Comparison of ENCODE assay signal across 16 cellular contexts in genomic region chr3:153210660-153211059, GRCh38. TPM values are rescaled to one million over a fixed set of nuclear protein-coding genes. Genes with fewer than 3 reads are reported as not detected.
A peak's percentile ranks its signal among the peaks of the same experiment; 100 is the strongest.
DNase-seq lines count a peak whose midpoint lies in the region; ATAC-seq and TF ChIP-seq lines count a peak whose summit lies in the region.
"Had no signal": no experiment of that assay in that cellular context is flagged by ENCODE, and none has a peak within 500 bp of the region (broad histone marks: within the 10 kb centered on the region; RNA-seq: fewer than 3 reads in every experiment).

No MANE protein-coding gene starts in this region.

- no peak overlapping the region for H3K27ac ChIP-seq in CD4-positive, alpha-beta T cell (ENCODE audit: low read depth, low read length)
- H3K27ac ChIP-seq in lower lobe of right lung (no peak overlapping the region), WERI-Rb-1 (no peak overlapping the region), PC-3 (ENCODE audit: low read length) (no peak overlapping the region)
- H3K27ac ChIP-seq: hepatocyte, right lobe of liver had no signal

- H2AFZ ChIP-seq in Loucy (ENCODE audit: low read length) (peak overlapping the region; percentile 57; the same call in 1 of the 2 replicates), PC-3 (ENCODE audit: low read length) (no peak overlapping the region)
- H2AFZ ChIP-seq: hepatocyte had no signal

- H3K27ac Mint-ChIP-seq in CD4-positive, alpha-beta T cell, result peak overlapping the region; percentile 26
- peak overlapping the region; percentile 75 to 82 for H3K27ac Mint-ChIP-seq in T-cell
- H3K27ac Mint-ChIP-seq in activated naive CD4-positive, alpha-beta T cell treated with anti-CD3 and anti-CD28 coated beads, Interleukin-2, amount 10 ng/mL, durations not matched to agents 7 days and 5 days, result no peak overlapping the region
- H3K27ac Mint-ChIP-seq: activated naive CD4-positive, alpha-beta T cell treated with anti-CD3 and anti-CD28 coated beads for 36 hours had no signal

- H3K9me2 ChIP-seq in Loucy (replicated peaks; ENCODE audit: low read depth, low read length) (no peaks in the 10 kb centered on the region), PC-3 (replicated peaks; ENCODE audit: low read length) (no peaks in the 10 kb centered on the region)

- no peaks in the 10 kb centered on the region for H3K36me3 Mint-ChIP-seq in CD4-positive, alpha-beta T cell (ENCODE audit: low read depth)
- no peaks in the 10 kb centered on the region for H3K36me3 Mint-ChIP-seq in T-cell
- peaks cover 3% of the 10 kb centered on the region for H3K36me3 Mint-ChIP-seq in activated naive CD4-positive, alpha-beta T cell treated with anti-CD3 and anti-CD28 coated beads, Interleukin-2, amount 10 ng/mL, durations not matched to agents 7 days and 5 days

- ATAC-seq in CD4-positive, alpha-beta T cell (ENCODE audit: poor library complexity), result no peak
- no peak for ATAC-seq in T-cell (replicated peaks in 1 of 4)
- ATAC-seq in lower lobe of right lung, result peak; percentile 15 to 57
- ATAC-seq in PC-3, result no peak

- no peaks in the 10 kb centered on the region for H3K27me3 ChIP-seq in CD4-positive, alpha-beta T cell (ENCODE audit: control insufficient read depth, insufficient read depth, low read length)
- no peaks in the 10 kb centered on the region for H3K27me3 ChIP-seq in Loucy (ENCODE audit: insufficient read depth, low read length, poor library complexity, severe bottlenecking)
- H3K27me3 ChIP-seq in lower lobe of right lung (ENCODE audit: low read depth), result no peaks in the 10 kb centered on the region
- H3K27me3 ChIP-seq in WERI-Rb-1 (ENCODE audit: insufficient read depth, low read depth, severe bottlenecking), result no peaks in the 10 kb centered on the region
- no peaks in the 10 kb centered on the region for H3K27me3 ChIP-seq in PC-3 (ENCODE audit: low read length)
- H3K27me3 ChIP-seq: BLaER1 treated with 17β-estradiol and CSF1 and Interleukin-3, amounts not matched to agents 10 nM and 100 nM; hepatocyte; right lobe of liver had no signal

- CTCF ChIA-PET in CD4-positive, alpha-beta T cell (lab: Charles Lee), result interaction anchor here (0.6 to 1.2 kb wide), 8 partner anchors 10 to 125 kb away, joined by 3 to 5 read pairs (median 4); no protein-coding TSS in a partner anchor
- CTCF ChIA-PET in T-cell (lab: Charles Lee) (interaction anchor here (0.6 to 1.5 kb wide), 13 partner anchors 10 to 555 kb away, joined by 3 to 15 read pairs (median 5); no protein-coding TSS in a partner anchor), PC-3 (lab: Charles Lee) (no interaction called here)
- CTCF ChIA-PET in activated naive CD4-positive, alpha-beta T cell treated with anti-CD3 and anti-CD28 coated beads, Interleukin-2, amount 10 ng/mL, durations not matched to agents 7 days and 5 days (lab: Charles Lee), result no interaction called here

- intact Hi-C loops in CD4-positive, alpha-beta T cell (cut with DNase I, micrococcal nuclease), result loop anchor here in 1 of 2 experiments (1.0 kb wide), 1 partner anchor 80 kb away; no protein-coding TSS in a partner anchor
- intact Hi-C loops in lower lobe of right lung (cut with DNase I) (no loop called here), PC-3 (cut with micrococcal nuclease) (no loop called here)

- H3K4me3 ChIP-seq in Loucy (ENCODE audit: low read length, poor library complexity, severe bottlenecking) (no peak overlapping the region), lower lobe of right lung (no peak overlapping the region), WERI-Rb-1 (ENCODE audit: low read depth, low read length) (no peak overlapping the region), PC-3 (ENCODE audit: low read length) (no peak overlapping the region)
- H3K4me3 ChIP-seq: BLaER1 treated with 17β-estradiol and CSF1 and Interleukin-3, amounts not matched to agents 10 nM and 100 nM; hepatocyte; left ventricle myocardium inferior; right lobe of liver had no signal

- H3K4me1 ChIP-seq in Loucy (ENCODE audit: insufficient read depth, low read length, poor library complexity, severe bottlenecking), result peaks cover 3% of the 10 kb centered on the region
- peaks cover 11% of the 10 kb centered on the region for H3K4me1 ChIP-seq in lower lobe of right lung
- peaks cover 20% of the 10 kb centered on the region for H3K4me1 ChIP-seq in PC-3 (ENCODE audit: insufficient read depth, low read length)
- H3K4me1 ChIP-seq: right lobe of liver had no signal

- H3K4me2 ChIP-seq in Loucy (ENCODE audit: low read depth, low read length, poor library complexity, severe bottlenecking), result no peak overlapping the region
- no peak overlapping the region for H3K4me2 ChIP-seq in PC-3 (ENCODE audit: low read length)
- H3K4me2 ChIP-seq: hepatocyte had no signal

- H3K4me3 Mint-ChIP-seq in CD4-positive, alpha-beta T cell, result no peak overlapping the region
- peak overlapping the region in 1 of 3 donors; percentile 54 for H3K4me3 Mint-ChIP-seq in T-cell
- no peak overlapping the region for H3K4me3 Mint-ChIP-seq in activated naive CD4-positive, alpha-beta T cell treated with anti-CD3 and anti-CD28 coated beads, Interleukin-2, amount 10 ng/mL, durations not matched to agents 7 days and 5 days
- H3K4me3 Mint-ChIP-seq: neural crest cell; stimulated activated naive CD8-positive, alpha-beta T cell treated with anti-CD3 and anti-CD28 coated beads, Interleukin-15, Interleukin-2, amounts not matched to agents 100 ng/mL and 50 ng/mL, for 24 hours had no signal

- POLR2A ChIA-PET in CD4-positive, alpha-beta T cell (lab: Charles Lee), result interaction anchor here (0.6 to 3.5 kb wide), 6 partner anchors 11 to 350 kb away, joined by 3 to 28 read pairs (median 6); no protein-coding TSS in a partner anchor
- POLR2A ChIA-PET in T-cell (lab: Charles Lee), result interaction anchor here in 1 of 2 donors (0.5 kb wide), 1 partner anchor 161 kb away, joined by 3 read pairs; no protein-coding TSS in a partner anchor
- POLR2A ChIA-PET in PC-3 (lab: Charles Lee; ENCODE audit: unreplicated experiment), result interaction anchor here (0.6 kb wide), 1 partner anchor 46 kb away, joined by 3 read pairs; no protein-coding TSS in a partner anchor

- H3K27me3 Mint-ChIP-seq in CD4-positive, alpha-beta T cell, result no peaks in the 10 kb centered on the region
- H3K27me3 Mint-ChIP-seq in T-cell, result no peaks in the 10 kb centered on the region
- H3K27me3 Mint-ChIP-seq in activated naive CD4-positive, alpha-beta T cell treated with anti-CD3 and anti-CD28 coated beads, Interleukin-2, amount 10 ng/mL, durations not matched to agents 7 days and 5 days, result no peaks in the 10 kb centered on the region
- H3K27me3 Mint-ChIP-seq: stimulated activated naive CD8-positive, alpha-beta T cell treated with anti-CD3 and anti-CD28 coated beads, Interleukin-15, Interleukin-2, amounts not matched to agents 100 ng/mL and 50 ng/mL, for 24 hours had no signal

- peaks cover 46% of the 10 kb centered on the region for H3K4me1 Mint-ChIP-seq in CD4-positive, alpha-beta T cell (ENCODE audit: low read depth)
- H3K4me1 Mint-ChIP-seq in T-cell, result peaks cover 44 to 56% (median 45%) of the 10 kb centered on the region in 3 donors
- H3K4me1 Mint-ChIP-seq in activated naive CD4-positive, alpha-beta T cell treated with anti-CD3 and anti-CD28 coated beads, Interleukin-2, amount 10 ng/mL, durations not matched to agents 7 days and 5 days, result peaks cover 38% of the 10 kb centered on the region

- no peak for TF ChIP-seq CTCF in CD4-positive, alpha-beta T cell (IDR thresholded peaks at IDR 0.05)
- TF ChIP-seq CTCF in Loucy (conservative IDR thresholded peaks at IDR 0.05; ENCODE audit: low read length), result no peak
- no peak for TF ChIP-seq CTCF in lower lobe of right lung (IDR thresholded peaks at IDR 0.05)
- TF ChIP-seq CTCF in WERI-Rb-1 (IDR thresholded peaks at IDR 0.05; ENCODE audit: low read depth, low read length), result no peak
- no peak for TF ChIP-seq CTCF in PC-3 (conservative IDR thresholded peaks at IDR 0.05; ENCODE audit: low read depth, low read length)

- H3K9ac ChIP-seq in Loucy (ENCODE audit: low read depth, low read length, poor library complexity, severe bottlenecking) (no peak overlapping the region), PC-3 (ENCODE audit: low read length) (no peak overlapping the region)
- H3K9ac ChIP-seq: BLaER1 treated with 17β-estradiol and CSF1 and Interleukin-3, amounts not matched to agents 10 nM and 100 nM had no signal

- H3K79me2 ChIP-seq in Loucy (ENCODE audit: insufficient read depth, low read length) (no peaks in the 10 kb centered on the region), PC-3 (ENCODE audit: low read length) (no peaks in the 10 kb centered on the region)
- H3K79me2 ChIP-seq: hepatocyte had no signal

- H3F3A ChIP-seq in Loucy (ENCODE audit: low read depth) (no peaks in the 10 kb centered on the region), PC-3 (ENCODE audit: low read length, unreplicated experiment) (peaks cover 6% of the 10 kb centered on the region)

- DNase-seq in CD4-positive, alpha-beta T cell, result no peak
- no peak for DNase-seq in T-cell
- no peak for DNase-seq in lower lobe of right lung
- no peak for DNase-seq in activated naive CD4-positive, alpha-beta T cell treated with anti-CD3 and anti-CD28 coated beads, Interleukin-2, amount 10 ng/mL, durations not matched to agents 7 days and 5 days
- no peak for DNase-seq in NCI-H2107 (lab: John Stamatoyannopoulos, UW)
- DNase-seq in WERI-Rb-1, result no peak
- DNase-seq in PC-3, result no peak
- DNase-seq: left ventricle myocardium inferior, right lobe of liver, RPMI8226 had no signal

- BruUV-seq in PC-3 (replicated peaks; lab: Mats Ljungman, UMichigan), result no TSS peak

- H4K20me1 ChIP-seq in Loucy (ENCODE audit: insufficient read depth, low read length, poor library complexity, severe bottlenecking) (no peaks in the 10 kb centered on the region), PC-3 (ENCODE audit: low read length) (no peaks in the 10 kb centered on the region)
- H4K20me1 ChIP-seq: BLaER1 treated with 17β-estradiol and CSF1 and Interleukin-3, amounts not matched to agents 10 nM and 100 nM had no signal

- H3K9me3 Mint-ChIP-seq in CD4-positive, alpha-beta T cell, result no peaks in the 10 kb centered on the region
- no peaks in the 10 kb centered on the region for H3K9me3 Mint-ChIP-seq in T-cell
- H3K9me3 Mint-ChIP-seq in activated naive CD4-positive, alpha-beta T cell treated with anti-CD3 and anti-CD28 coated beads, Interleukin-2, amount 10 ng/mL, durations not matched to agents 7 days and 5 days, result no peaks in the 10 kb centered on the region
- H3K9me3 Mint-ChIP-seq: activated naive CD4-positive, alpha-beta T cell treated with anti-CD3 and anti-CD28 coated beads for 36 hours; neural crest cell; stimulated activated naive CD8-positive, alpha-beta T cell treated with anti-CD3 and anti-CD28 coated beads, Interleukin-15, Interleukin-2, amounts not matched to agents 100 ng/mL and 50 ng/mL, for 24 hours had no signal

- H3K36me3 ChIP-seq in Loucy (ENCODE audit: insufficient read depth, low read length) (no peaks in the 10 kb centered on the region), lower lobe of right lung (no peaks in the 10 kb centered on the region), WERI-Rb-1 (no peaks in the 10 kb centered on the region), PC-3 (ENCODE audit: low read depth, low read length) (no peaks in the 10 kb centered on the region)
- H3K36me3 ChIP-seq: BLaER1 treated with 17β-estradiol and CSF1 and Interleukin-3, amounts not matched to agents 10 nM and 100 nM; left ventricle myocardium inferior; right lobe of liver had no signal

- H3K9me3 ChIP-seq in CD4-positive, alpha-beta T cell (ENCODE audit: control insufficient read depth, low read length), result no peaks in the 10 kb centered on the region
- no peaks in the 10 kb centered on the region for H3K9me3 ChIP-seq in Loucy (ENCODE audit: insufficient read depth, low read depth, low read length)
- H3K9me3 ChIP-seq in lower lobe of right lung, result no peaks in the 10 kb centered on the region
- H3K9me3 ChIP-seq in WERI-Rb-1 (ENCODE audit: severe bottlenecking), result no peaks in the 10 kb centered on the region
- H3K9me3 ChIP-seq in PC-3 (ENCODE audit: low read length), result no peaks in the 10 kb centered on the region
- H3K9me3 ChIP-seq: BLaER1 treated with 17β-estradiol and CSF1 and Interleukin-3, amounts not matched to agents 10 nM and 100 nM; left ventricle myocardium inferior; right lobe of liver had no signal

RNA-seq across cellular contexts. Expression of gene RAP2B, which starts 48.6 kb away (rescaled TPM):
- 10 to 100 TPM; 13.8 to 14.8 TPM for total RNA-seq in CD4-positive, alpha-beta T cell
- total RNA-seq in T-cell, result 10 to 100 TPM; 16.3 to 35.8 (median 28.1) TPM
- 19.1 TPM for total RNA-seq in lower lobe of right lung
- 37.8 and 41.4 TPM in 2 replicates for total RNA-seq in PC-3 (2014; rRNA removed)

Comparison
In these comparisons a context has a peak if more than half of its experiments do, and no peak if none do; other contexts are left out.
1. ATAC-seq: peak in lower lobe of right lung (2 of 2); none in CD4-positive, alpha-beta T cell (single experiment), T-cell (0 of 4) and PC-3 (single experiment).
2. CTCF ChIA-PET loops: an anchor here in CD4-positive, alpha-beta T cell (0.6 to 1.2 kb wide) and T-cell (0.6 to 1.5 kb wide); none called in activated naive CD4-positive, alpha-beta T cell treated with anti-CD3 and anti-CD28 coated beads, Interleukin-2, amount 10 ng/mL, durations not matched to agents 7 days and 5 days and PC-3.